In genomic region chr2:160687629-160688028, GRCh38 we compare ENCODE assay signal across 1 cellular context.
TF ChIP-seq lines count a peak whose summit lies in the region.

No MANE protein-coding gene starts in this region.

TF ChIP-seq in GM23338, 12 proteins besides CTCF, POLR2A, EP300 and RAD21 (continued from another document):
- TF ChIP-seq ZNF462 (CRISPR knock-in tag; IDR thresholded peaks at IDR 0.05) (no peak), CREB1 (CRISPR knock-in tag; IDR thresholded peaks at IDR 0.05; ENCODE audit: low read depth) (no peak), STAT1 (IDR thresholded peaks at IDR 0.05; ENCODE audit: unreplicated experiment) (no peak), ETS1 (IDR thresholded peaks at IDR 0.05) (no peak), EZH2phosphoT487 (IDR thresholded peaks at IDR 0.05; ENCODE audit: unreplicated experiment) (no peak), JUNB (IDR thresholded peaks at IDR 0.05; ENCODE audit: unreplicated experiment) (no peak), NANOG (IDR thresholded peaks at IDR 0.05; ENCODE audit: borderline replicate concordance) (no peak)
